3 cellular contexts compared by ENCODE assay signal in genomic region chr22:29633514-29634312, GRCh38.
TF ChIP-seq lines count a peak whose summit lies in the region.

No MANE protein-coding gene starts in this region.

TF ChIP-seq in SK-N-SH, 30 proteins besides CTCF, POLR2A, EP300 and RAD21 (continued from another document):
- TF ChIP-seq PBX3 (IDR thresholded peaks at IDR 0.05) (0 out of 2 replicates have a peak, but pooled peaks have one; percentile 17), POLR2AphosphoS5 (IDR thresholded peaks at IDR 0.05; ENCODE audit: low read depth, low read length) (no peak), REST (IDR thresholded peaks at IDR 0.05; ENCODE audit: low read depth, low read length) (peak; percentile 39; the same call in 1 of the 2 replicates), NFIC (IDR thresholded peaks at IDR 0.05; ENCODE audit: borderline replicate concordance) (no peak)
TF ChIP-seq in SK-N-SH: peak in this region for 2.

TF ChIP-seq in SK-N-SH treated with all-trans-retinoic acid at 6 μM for 48 hours, 23 proteins besides CTCF, POLR2A, EP300 and RAD21:
- TF ChIP-seq PATZ1 (CRISPR knock-in tag; IDR thresholded peaks at IDR 0.05; ENCODE audit: borderline replicate concordance), result no peak
- TF ChIP-seq BACH2 (CRISPR knock-in tag; IDR thresholded peaks at IDR 0.05; ENCODE audit: borderline replicate concordance), result no peak
- no peak for TF ChIP-seq CSDC2 (CRISPR knock-in tag; IDR thresholded peaks at IDR 0.05)
- TF ChIP-seq ARNTL (CRISPR knock-in tag; IDR thresholded peaks at IDR 0.05; ENCODE audit: borderline replicate concordance, low read depth), result no peak
- TF ChIP-seq CREB5 (CRISPR knock-in tag; IDR thresholded peaks at IDR 0.05; ENCODE audit: low read depth), result no peak
- TF ChIP-seq ISL1 (CRISPR knock-in tag; IDR thresholded peaks at IDR 0.05), result no peak
- no peak for TF ChIP-seq POU6F1 (CRISPR knock-in tag; IDR thresholded peaks at IDR 0.05; ENCODE audit: borderline replicate concordance, low read depth)
- TF ChIP-seq TCF4 (CRISPR knock-in tag; IDR thresholded peaks at IDR 0.05; ENCODE audit: borderline replicate concordance), result no peak
- TF ChIP-seq OSR1 (CRISPR knock-in tag; IDR thresholded peaks at IDR 0.05), result no peak
- TF ChIP-seq CSRNP3 (CRISPR knock-in tag; IDR thresholded peaks at IDR 0.05), result no peak
- TF ChIP-seq ZFP30 (CRISPR knock-in tag; IDR thresholded peaks at IDR 0.05), result no peak
- no peak for TF ChIP-seq GLIS3 (CRISPR knock-in tag; IDR thresholded peaks at IDR 0.05)
- no peak for TF ChIP-seq TSHZ2 (CRISPR knock-in tag; IDR thresholded peaks at IDR 0.05)
- TF ChIP-seq PPARA (CRISPR knock-in tag; IDR thresholded peaks at IDR 0.05; ENCODE audit: borderline replicate concordance), result no peak
- TF ChIP-seq ZNF565 (CRISPR knock-in tag; conservative IDR thresholded peaks at IDR 0.05; ENCODE audit: low read depth), result no peak
- TF ChIP-seq RARB (CRISPR knock-in tag; IDR thresholded peaks at IDR 0.05), result no peak
- TF ChIP-seq TOX (CRISPR knock-in tag; IDR thresholded peaks at IDR 0.05; ENCODE audit: borderline replicate concordance), result no peak
- no peak for TF ChIP-seq ESRRG (CRISPR knock-in tag; IDR thresholded peaks at IDR 0.05)

TF ChIP-seq in HEK293, 187 proteins besides CTCF, POLR2A, EP300 and RAD21 (continued from another document):
- TF ChIP-seq REST (tag by site-specific recombination; IDR thresholded peaks at IDR 0.05), result peak; percentile 56; the same call in 1 of the 2 replicates
